7 cellular contexts compared by ENCODE assay signal in genomic region chr3:14410501-14411165, GRCh38. TPM values are rescaled to one million over a fixed set of nuclear protein-coding genes. Genes with fewer than 3 reads are reported as not detected.
DNase-seq lines count a peak whose midpoint lies in the region; ATAC-seq and TF ChIP-seq lines count a peak whose summit lies in the region.

No MANE protein-coding gene starts in this region.

- H2BK5ac ChIP-seq in mesenchymal stem cell (ENCODE audit: low read depth, low read length, poor library complexity, severe bottlenecking) = no peak overlapping the region

- no peak overlapping the region for H3K4me2 ChIP-seq in mesenchymal stem cell (ENCODE audit: low read length, poor library complexity, severe bottlenecking)

- no peak overlapping the region for H3K4me3 Mint-ChIP-seq in Caco-2 (ENCODE audit: unreplicated experiment)

- WGBS in mesenchymal stem cell = 46% methylated on average over 6 of the region's 6 CpGs

- no peak overlapping the region for H3K27ac Mint-ChIP-seq in Caco-2 (ENCODE audit: unreplicated experiment)

- peak; percentile 91 for DNase-seq in MV-4-11 (lab: John Stamatoyannopoulos, UW)
- DNase-seq in amniotic stem cell (lab: John Stamatoyannopoulos, UW) = peak; percentile 81
- peak; percentile 97 for DNase-seq in mesenchymal stem cell
- no peak for DNase-seq in Caco-2
- no peak for DNase-seq in NAMALWA (ENCODE audit: low spot score)
- DNase-seq in NCI-H774 (lab: John Stamatoyannopoulos, UW) = no peak

- H3K79me1 ChIP-seq in mesenchymal stem cell (replicated peaks; ENCODE audit: low read length, poor library complexity, severe bottlenecking) = peaks cover 11% of the 10 kb centered on the region

- H3K27ac ChIP-seq in mesenchymal stem cell (ENCODE audit: low read length, poor library complexity, severe bottlenecking) = peak overlapping the region; percentile 13

- peak overlapping the region; percentile 93 for H4K8ac ChIP-seq in mesenchymal stem cell (ENCODE audit: low read length)

- intact Hi-C loops in Caco-2 (cut with micrococcal nuclease; ENCODE audit: unreplicated experiment) = no loop called here

- H3K9ac ChIP-seq in mesenchymal stem cell (ENCODE audit: low read length) = peak overlapping the region; percentile 35

- TF ChIP-seq CTCF in Caco-2 (IDR thresholded peaks at IDR 0.05; ENCODE audit: insufficient read depth in 1 of 2, low read depth in 1 of 2, low read length in 1 of 2, severe bottlenecking in 1 of 2, unreplicated experiment in 1 of 2) = no peak

- POLR2A ChIA-PET in Caco-2 (lab: Charles Lee) = no interaction called here

- no peaks in the 10 kb centered on the region for H3K27me3 Mint-ChIP-seq in Caco-2 (ENCODE audit: insufficient read depth, unreplicated experiment)

- H3K4ac ChIP-seq in mesenchymal stem cell (ENCODE audit: low read depth in 1 of 2, low read length in 2 of 2) = peak overlapping the region; percentile 75 to 78

- no peaks in the 10 kb centered on the region for H3K9me3 ChIP-seq in mesenchymal stem cell (ENCODE audit: control insufficient read depth, low read length)
- H3K9me3 ChIP-seq in Caco-2 = no peaks in the 10 kb centered on the region

- H3K27me3 ChIP-seq in mesenchymal stem cell (ENCODE audit: control insufficient read depth in 1 of 2, insufficient read depth in 1 of 2, low read length in 2 of 2) (no peaks in the 10 kb centered on the region), Caco-2 (replicated peaks; ENCODE audit: control insufficient read depth, insufficient read depth, low read length) (no peaks in the 10 kb centered on the region)

- H2BK12ac ChIP-seq in mesenchymal stem cell (ENCODE audit: low read length in 2 of 2) = peak overlapping the region; percentile 71 to 89

- peak overlapping the region; percentile 85 to 92 for H3K18ac ChIP-seq in mesenchymal stem cell (ENCODE audit: low read depth in 1 of 2, low read length in 2 of 2)

- H3K23ac ChIP-seq in mesenchymal stem cell (ENCODE audit: low read length in 2 of 2) = no peak overlapping the region

- H3K4me1 Mint-ChIP-seq in Caco-2 (ENCODE audit: low read depth, unreplicated experiment) = peaks cover 10% of the 10 kb centered on the region

- peak overlapping the region; percentile 9 for H2BK120ac ChIP-seq in mesenchymal stem cell (ENCODE audit: low read depth, low read length)

- H2AK5ac ChIP-seq in mesenchymal stem cell (ENCODE audit: low read length, severe bottlenecking) = peak overlapping the region; percentile 43

- H3K36me3 ChIP-seq in mesenchymal stem cell (ENCODE audit: control insufficient read depth in 1 of 2, insufficient read depth in 2 of 2, low read depth in 1 of 2, low read length in 2 of 2) (peaks cover 6 to 50% of the 10 kb centered on the region in 2 experiments), Caco-2 (ENCODE audit: control insufficient read depth, insufficient read depth, low read length) (no peaks in the 10 kb centered on the region; the same call in 1 of the 2 replicates)

- peaks cover 61% of the 10 kb centered on the region for H3K4me1 ChIP-seq in mesenchymal stem cell (ENCODE audit: control insufficient read depth, insufficient read depth, low read depth, low read length)
- peaks cover 13% of the 10 kb centered on the region for H3K4me1 ChIP-seq in Caco-2

- H3K14ac ChIP-seq in mesenchymal stem cell (ENCODE audit: low read length in 2 of 2) = peak overlapping the region in 1 of 2 experiments; percentile 53

- no TSS peak for BruUV-seq in Caco-2 (replicated peaks; lab: Mats Ljungman, UMichigan)

- H4K91ac ChIP-seq in mesenchymal stem cell (ENCODE audit: low read length) = peak overlapping the region; percentile 94

- H2BK15ac ChIP-seq in mesenchymal stem cell (ENCODE audit: low read depth, poor library complexity, severe bottlenecking) = peak overlapping the region; percentile 26

- ATAC-seq in GM19467 (IDR thresholded peaks at IDR 0.05; ENCODE audit: unreplicated experiment) = peak; percentile 77

- peaks cover 34% of the 10 kb centered on the region for H3K36me3 Mint-ChIP-seq in Caco-2 (ENCODE audit: insufficient read depth, unreplicated experiment)

- H2AFZ ChIP-seq in mesenchymal stem cell (ENCODE audit: low read depth, low read length) = no peak overlapping the region

- CTCF ChIA-PET in Caco-2 (lab: Charles Lee) = no interaction called here

- no peaks in the 10 kb centered on the region for H3K9me3 Mint-ChIP-seq in Caco-2 (ENCODE audit: unreplicated experiment)

- H3K4me3 ChIP-seq in mesenchymal stem cell (ENCODE audit: insufficient read depth in 1 of 2, low read depth in 1 of 2, low read length in 2 of 2) = no peak overlapping the region
- no peak overlapping the region for H3K4me3 ChIP-seq in Caco-2 (ENCODE audit: low read depth, low read length)

RNA-seq across cellular contexts. Expression of gene SLC6A6, which starts 8.2 kb away (rescaled TPM):
- polyA plus RNA-seq in mesenchymal stem cell (2013, experiment 1 of 2) = 34.8 TPM
- 33.8 TPM for polyA plus RNA-seq in mesenchymal stem cell (2013, experiment 2 of 2)
- 49.6 and 55.3 TPM in 2 replicates for total RNA-seq in Caco-2 (2022)

Comparison
In these comparisons a context has a peak if more than half of its experiments do, and no peak if none do; other contexts are left out.
1. DNase-seq: peak in MV-4-11 (single experiment), amniotic stem cell (single experiment) and mesenchymal stem cell (single experiment); none in Caco-2 (0 of 2), NAMALWA (single experiment) and NCI-H774 (single experiment).